Comparison of ENCODE assay signal across 1 cellular context in the genomic region with DNA sequence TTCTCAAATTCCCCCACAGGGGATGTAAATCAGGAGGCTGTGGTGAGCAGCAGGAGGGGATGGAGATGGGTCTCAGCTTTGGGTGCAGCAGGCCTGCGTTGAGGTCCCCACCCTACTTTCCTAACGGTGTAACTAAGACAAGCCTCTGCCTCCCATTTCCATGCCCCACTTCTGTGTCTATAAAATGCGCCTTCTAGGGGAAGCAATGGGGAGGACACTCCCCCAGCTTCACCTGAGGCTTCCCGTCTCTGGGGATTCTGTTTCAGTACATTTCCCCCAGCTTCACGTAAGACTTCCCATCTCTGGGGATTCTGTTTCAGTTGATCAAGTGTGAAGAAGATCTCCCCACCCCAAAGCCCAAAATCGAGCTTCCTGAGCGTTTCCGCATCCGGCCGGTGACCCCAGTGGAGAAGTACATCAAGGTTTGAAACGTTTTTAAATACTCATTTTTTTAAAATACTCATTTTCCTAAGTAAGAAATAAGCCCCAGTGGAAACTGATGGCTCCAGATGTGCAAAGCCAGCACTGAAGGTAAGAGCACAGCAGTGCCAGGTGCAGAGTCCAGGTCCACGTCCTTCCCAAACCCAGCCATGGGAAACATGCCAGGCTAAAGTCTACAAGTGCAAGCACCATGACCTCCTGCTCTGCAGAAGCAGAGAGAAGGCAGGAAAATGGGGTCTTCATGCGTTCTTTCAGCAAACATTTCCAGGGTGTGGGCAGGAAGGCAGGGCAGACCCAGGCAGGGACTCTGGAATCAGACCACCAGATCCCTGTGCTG.
TF ChIP-seq lines count a peak whose summit lies in the region.

No MANE protein-coding gene starts in this region.

TF ChIP-seq in GM23338, 12 proteins besides CTCF, POLR2A, EP300 and RAD21:
- no peak for TF ChIP-seq NANOG (IDR thresholded peaks at IDR 0.05; ENCODE audit: borderline replicate concordance)
- TF ChIP-seq, protein P1, sequence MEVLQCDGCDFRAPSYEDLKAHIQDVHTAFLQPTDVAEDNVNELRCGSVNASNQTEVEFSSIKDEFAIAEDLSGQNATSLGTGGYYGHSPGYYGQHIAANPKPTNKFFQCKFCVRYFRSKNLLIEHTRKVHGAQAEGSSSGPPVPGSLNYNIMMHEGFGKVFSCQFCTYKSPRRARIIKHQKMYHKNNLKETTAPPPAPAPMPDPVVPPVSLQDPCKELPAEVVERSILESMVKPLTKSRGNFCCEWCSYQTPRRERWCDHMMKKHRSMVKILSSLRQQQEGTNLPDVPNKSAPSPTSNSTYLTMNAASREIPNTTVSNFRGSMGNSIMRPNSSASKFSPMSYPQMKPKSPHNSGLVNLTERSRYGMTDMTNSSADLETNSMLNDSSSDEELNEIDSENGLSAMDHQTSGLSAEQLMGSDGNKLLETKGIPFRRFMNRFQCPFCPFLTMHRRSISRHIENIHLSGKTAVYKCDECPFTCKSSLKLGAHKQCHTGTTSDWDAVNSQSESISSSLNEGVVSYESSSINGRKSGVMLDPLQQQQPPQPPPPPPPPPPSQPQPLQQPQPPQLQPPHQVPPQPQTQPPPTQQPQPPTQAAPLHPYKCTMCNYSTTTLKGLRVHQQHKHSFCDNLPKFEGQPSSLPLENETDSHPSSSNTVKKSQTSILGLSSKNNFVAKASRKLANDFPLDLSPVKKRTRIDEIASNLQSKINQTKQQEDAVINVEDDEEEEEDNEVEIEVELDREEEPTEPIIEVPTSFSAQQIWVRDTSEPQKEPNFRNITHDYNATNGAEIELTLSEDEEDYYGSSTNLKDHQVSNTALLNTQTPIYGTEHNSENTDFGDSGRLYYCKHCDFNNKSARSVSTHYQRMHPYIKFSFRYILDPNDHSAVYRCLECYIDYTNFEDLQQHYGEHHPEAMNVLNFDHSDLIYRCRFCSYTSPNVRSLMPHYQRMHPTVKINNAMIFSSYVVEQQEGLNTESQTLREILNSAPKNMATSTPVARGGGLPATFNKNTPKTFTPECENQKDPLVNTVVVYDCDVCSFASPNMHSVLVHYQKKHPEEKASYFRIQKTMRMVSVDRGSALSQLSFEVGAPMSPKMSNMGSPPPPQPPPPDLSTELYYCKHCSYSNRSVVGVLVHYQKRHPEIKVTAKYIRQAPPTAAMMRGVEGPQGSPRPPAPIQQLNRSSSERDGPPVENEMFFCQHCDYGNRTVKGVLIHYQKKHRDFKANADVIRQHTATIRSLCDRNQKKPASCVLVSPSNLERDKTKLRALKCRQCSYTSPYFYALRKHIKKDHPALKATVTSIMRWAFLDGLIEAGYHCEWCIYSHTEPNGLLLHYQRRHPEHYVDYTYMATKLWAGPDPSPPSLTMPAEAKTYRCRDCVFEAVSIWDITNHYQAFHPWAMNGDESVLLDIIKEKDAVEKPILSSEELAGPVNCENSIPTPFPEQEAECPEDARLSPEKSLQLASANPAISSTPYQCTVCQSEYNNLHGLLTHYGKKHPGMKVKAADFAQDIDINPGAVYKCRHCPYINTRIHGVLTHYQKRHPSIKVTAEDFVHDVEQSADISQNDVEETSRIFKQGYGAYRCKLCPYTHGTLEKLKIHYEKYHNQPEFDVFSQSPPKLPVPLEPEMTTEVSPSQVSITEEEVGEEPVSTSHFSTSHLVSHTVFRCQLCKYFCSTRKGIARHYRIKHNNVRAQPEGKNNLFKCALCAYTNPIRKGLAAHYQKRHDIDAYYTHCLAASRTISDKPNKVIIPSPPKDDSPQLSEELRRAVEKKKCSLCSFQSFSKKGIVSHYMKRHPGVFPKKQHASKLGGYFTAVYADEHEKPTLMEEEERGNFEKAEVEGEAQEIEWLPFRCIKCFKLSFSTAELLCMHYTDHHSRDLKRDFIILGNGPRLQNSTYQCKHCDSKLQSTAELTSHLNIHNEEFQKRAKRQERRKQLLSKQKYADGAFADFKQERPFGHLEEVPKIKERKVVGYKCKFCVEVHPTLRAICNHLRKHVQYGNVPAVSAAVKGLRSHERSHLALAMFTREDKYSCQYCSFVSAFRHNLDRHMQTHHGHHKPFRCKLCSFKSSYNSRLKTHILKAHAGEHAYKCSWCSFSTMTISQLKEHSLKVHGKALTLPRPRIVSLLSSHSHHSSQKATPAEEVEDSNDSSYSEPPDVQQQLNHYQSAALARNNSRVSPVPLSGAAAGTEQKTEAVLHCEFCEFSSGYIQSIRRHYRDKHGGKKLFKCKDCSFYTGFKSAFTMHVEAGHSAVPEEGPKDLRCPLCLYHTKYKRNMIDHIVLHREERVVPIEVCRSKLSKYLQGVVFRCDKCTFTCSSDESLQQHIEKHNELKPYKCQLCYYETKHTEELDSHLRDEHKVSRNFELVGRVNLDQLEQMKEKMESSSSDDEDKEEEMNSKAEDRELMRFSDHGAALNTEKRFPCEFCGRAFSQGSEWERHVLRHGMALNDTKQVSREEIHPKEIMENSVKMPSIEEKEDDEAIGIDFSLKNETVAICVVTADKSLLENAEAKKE (CRISPR knock-in tag; IDR thresholded peaks at IDR 0.05) = no peak
- TF ChIP-seq, protein P2, sequence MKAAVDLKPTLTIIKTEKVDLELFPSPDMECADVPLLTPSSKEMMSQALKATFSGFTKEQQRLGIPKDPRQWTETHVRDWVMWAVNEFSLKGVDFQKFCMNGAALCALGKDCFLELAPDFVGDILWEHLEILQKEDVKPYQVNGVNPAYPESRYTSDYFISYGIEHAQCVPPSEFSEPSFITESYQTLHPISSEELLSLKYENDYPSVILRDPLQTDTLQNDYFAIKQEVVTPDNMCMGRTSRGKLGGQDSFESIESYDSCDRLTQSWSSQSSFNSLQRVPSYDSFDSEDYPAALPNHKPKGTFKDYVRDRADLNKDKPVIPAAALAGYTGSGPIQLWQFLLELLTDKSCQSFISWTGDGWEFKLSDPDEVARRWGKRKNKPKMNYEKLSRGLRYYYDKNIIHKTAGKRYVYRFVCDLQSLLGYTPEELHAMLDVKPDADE (IDR thresholded peaks at IDR 0.05) = no peak
- TF ChIP-seq, protein P3, sequence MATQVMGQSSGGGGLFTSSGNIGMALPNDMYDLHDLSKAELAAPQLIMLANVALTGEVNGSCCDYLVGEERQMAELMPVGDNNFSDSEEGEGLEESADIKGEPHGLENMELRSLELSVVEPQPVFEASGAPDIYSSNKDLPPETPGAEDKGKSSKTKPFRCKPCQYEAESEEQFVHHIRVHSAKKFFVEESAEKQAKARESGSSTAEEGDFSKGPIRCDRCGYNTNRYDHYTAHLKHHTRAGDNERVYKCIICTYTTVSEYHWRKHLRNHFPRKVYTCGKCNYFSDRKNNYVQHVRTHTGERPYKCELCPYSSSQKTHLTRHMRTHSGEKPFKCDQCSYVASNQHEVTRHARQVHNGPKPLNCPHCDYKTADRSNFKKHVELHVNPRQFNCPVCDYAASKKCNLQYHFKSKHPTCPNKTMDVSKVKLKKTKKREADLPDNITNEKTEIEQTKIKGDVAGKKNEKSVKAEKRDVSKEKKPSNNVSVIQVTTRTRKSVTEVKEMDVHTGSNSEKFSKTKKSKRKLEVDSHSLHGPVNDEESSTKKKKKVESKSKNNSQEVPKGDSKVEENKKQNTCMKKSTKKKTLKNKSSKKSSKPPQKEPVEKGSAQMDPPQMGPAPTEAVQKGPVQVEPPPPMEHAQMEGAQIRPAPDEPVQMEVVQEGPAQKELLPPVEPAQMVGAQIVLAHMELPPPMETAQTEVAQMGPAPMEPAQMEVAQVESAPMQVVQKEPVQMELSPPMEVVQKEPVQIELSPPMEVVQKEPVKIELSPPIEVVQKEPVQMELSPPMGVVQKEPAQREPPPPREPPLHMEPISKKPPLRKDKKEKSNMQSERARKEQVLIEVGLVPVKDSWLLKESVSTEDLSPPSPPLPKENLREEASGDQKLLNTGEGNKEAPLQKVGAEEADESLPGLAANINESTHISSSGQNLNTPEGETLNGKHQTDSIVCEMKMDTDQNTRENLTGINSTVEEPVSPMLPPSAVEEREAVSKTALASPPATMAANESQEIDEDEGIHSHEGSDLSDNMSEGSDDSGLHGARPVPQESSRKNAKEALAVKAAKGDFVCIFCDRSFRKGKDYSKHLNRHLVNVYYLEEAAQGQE (IDR thresholded peaks at IDR 0.05; ENCODE audit: unreplicated experiment) = no peak
- no peak for TF ChIP-seq POLR2AphosphoS5 (IDR thresholded peaks at IDR 0.05; ENCODE audit: low read depth)
- TF ChIP-seq ZNF114 (CRISPR knock-in tag; IDR thresholded peaks at IDR 0.05) = no peak
- TF ChIP-seq ZNF331 (CRISPR knock-in tag; IDR thresholded peaks at IDR 0.05; ENCODE audit: low read depth) = no peak
- TF ChIP-seq CREB1 (CRISPR knock-in tag; IDR thresholded peaks at IDR 0.05; ENCODE audit: low read depth) = no peak
- no peak for TF ChIP-seq EZH2phosphoT487 (IDR thresholded peaks at IDR 0.05; ENCODE audit: unreplicated experiment)
- no peak for TF ChIP-seq EZH2 (IDR thresholded peaks at IDR 0.05; ENCODE audit: low read depth, unreplicated experiment)
- TF ChIP-seq JUNB (IDR thresholded peaks at IDR 0.05; ENCODE audit: unreplicated experiment) = no peak
- no peak for TF ChIP-seq STAT1 (IDR thresholded peaks at IDR 0.05; ENCODE audit: unreplicated experiment)
